9 cellular contexts compared by ENCODE assay signal in the genomic region with DNA sequence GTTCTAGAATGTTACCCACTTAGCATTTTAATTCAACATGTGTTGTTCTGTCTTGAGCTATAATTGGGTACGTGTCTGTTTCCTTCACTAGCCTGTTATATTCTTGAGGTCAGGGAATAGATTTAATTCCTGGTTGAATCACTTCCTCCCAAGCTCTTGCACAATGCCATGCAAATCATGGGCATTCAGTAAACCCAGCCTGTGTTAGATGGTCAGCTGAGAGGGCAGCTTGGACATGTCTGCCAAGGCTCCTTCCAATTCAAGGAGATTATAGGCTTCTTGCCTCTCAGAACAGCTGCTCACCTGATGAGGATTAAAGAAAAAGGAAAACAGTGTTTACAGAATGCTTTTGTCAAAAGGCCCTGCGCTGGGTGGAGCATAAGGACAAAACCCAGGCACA. TPM values are rescaled to one million over a fixed set of nuclear protein-coding genes. Genes with fewer than 3 reads are reported as not detected.
DNase-seq lines count a peak whose midpoint lies in the region; ATAC-seq, FAIRE-seq and TF ChIP-seq lines count a peak whose summit lies in the region.
"Had no signal": no experiment of that assay in that cellular context is flagged by ENCODE, and none has a peak within 500 bp of the region (broad histone marks: within the 10 kb centered on the region; RNA-seq: fewer than 3 reads in every experiment).

No MANE protein-coding gene starts in this region.

- H3K4me2 ChIP-seq in keratinocyte (ENCODE audit: control insufficient read depth, extremely low read depth, insufficient read depth, low read depth, low read length) = peak overlapping the region; percentile 31

- H3K27ac ChIP-seq in keratinocyte (ENCODE audit: control insufficient read depth, insufficient read depth, low read length) (peak overlapping the region; percentile 50), upper lobe of left lung (peak overlapping the region in 3 of 4 donors; percentile 21 to 46 (median 35))

- 43 to 54% methylated on average over 2 of the region's 2 CpGs for WGBS in upper lobe of left lung, 2 donors

- no peak overlapping the region for H2AFZ ChIP-seq in keratinocyte (ENCODE audit: control insufficient read depth, low read length)

- peaks cover 55% of the 10 kb centered on the region for H3K4me1 ChIP-seq in keratinocyte (ENCODE audit: control insufficient read depth, extremely low read depth, insufficient read depth, low read length)
- peaks cover 11 to 28% (median 22%) of the 10 kb centered on the region in 4 donors for H3K4me1 ChIP-seq in upper lobe of left lung

- peak; percentile 43 to 47 for ATAC-seq in upper lobe of left lung (ENCODE audit: low FRiP score in 2 of 2)
- ATAC-seq in activated T-cell treated with anti-CD3 and anti-CD28 coated beads, Interleukin-2, amount 50 U/mL, for 4 hours = no peak
- ATAC-seq: Right ventricle myocardium inferior had no signal

- no peaks in the 10 kb centered on the region for H3K9me3 ChIP-seq in keratinocyte (ENCODE audit: control insufficient read depth, low read depth, low read length)
- H3K9me3 ChIP-seq in upper lobe of left lung = no peaks in the 10 kb centered on the region

- no peaks in the 10 kb centered on the region for H3K36me3 ChIP-seq in keratinocyte (ENCODE audit: control insufficient read depth in 2 of 2, extremely low read depth in 1 of 2, insufficient read depth in 2 of 2, low read length in 2 of 2)
- H3K36me3 ChIP-seq in upper lobe of left lung = no peaks in the 10 kb centered on the region

- no peaks in the 10 kb centered on the region for H3K4me1 Mint-ChIP-seq in activated T-cell treated with anti-CD3 and anti-CD28 coated beads, Interleukin-2, amount 50 U/mL, for 4 hours (ENCODE audit: low read depth)

- H3K4me3 ChIP-seq in keratinocyte (ENCODE audit: control insufficient read depth in 2 of 3, extremely low read depth in 1 of 3, insufficient read depth in 2 of 3, low read depth in 1 of 3, low read length in 3 of 3) = no peak overlapping the region
- H3K4me3 ChIP-seq in upper lobe of left lung = no peak overlapping the region

- DNase-seq in HT1080 (ENCODE audit: low read depth) (peak; percentile 90), amniotic stem cell (lab: John Stamatoyannopoulos, UW) (peak; percentile 64), keratinocyte (ENCODE audit: low read depth, low spot score) (peak; percentile 42), upper lobe of left lung (peak in 1 of 2 donors; percentile 67), activated T-cell treated with anti-CD3 and anti-CD28 coated beads for 4 hours (no peak), mucosa of gallbladder (ENCODE audit: low spot score) (no peak)
- DNase-seq in activated T-cell treated with anti-CD3 and anti-CD28 coated beads, Interleukin-2, amount 50 U/mL, for 4 hours = no peak

- H3K27me3 ChIP-seq in keratinocyte (ENCODE audit: control insufficient read depth, extremely low read depth, insufficient read depth, low read length) (no peaks in the 10 kb centered on the region), upper lobe of left lung (no peaks in the 10 kb centered on the region)

- H3K79me2 ChIP-seq in keratinocyte (ENCODE audit: control insufficient read depth, insufficient read depth, low read length) = no peaks in the 10 kb centered on the region

- H3K9me1 ChIP-seq in keratinocyte (ENCODE audit: control insufficient read depth, extremely low read depth, insufficient read depth, low read length) = peaks cover 2% of the 10 kb centered on the region

- no peak overlapping the region for H3K4me3 Mint-ChIP-seq in activated T-cell treated with anti-CD3 and anti-CD28 coated beads, Interleukin-2, amount 50 U/mL, for 4 hours

- FAIRE-seq in keratinocyte (lab: Jason Lieb, UNC) = peak; percentile 90
- FAIRE-seq: islet of Langerhans had no signal

- no peaks in the 10 kb centered on the region for H3K9me3 Mint-ChIP-seq in activated T-cell treated with anti-CD3 and anti-CD28 coated beads, Interleukin-2, amount 50 U/mL, for 4 hours

- peaks cover 2% of the 10 kb centered on the region for H3K27me3 Mint-ChIP-seq in activated T-cell treated with anti-CD3 and anti-CD28 coated beads, Interleukin-2, amount 50 U/mL, for 4 hours (ENCODE audit: low read depth)

- H4K20me1 ChIP-seq in keratinocyte (ENCODE audit: control insufficient read depth, extremely low read depth, insufficient read depth, low read length) = no peaks in the 10 kb centered on the region

- dilution Hi-C loops in keratinocyte (cut with MboI; ENCODE audit: extremely low pct_ligation_motif_present, low sequenced_read_pairs) = loop anchor here (25.0 kb wide), 1 partner anchor 351 kb away; no protein-coding TSS in a partner anchor

- TF ChIP-seq POLR2A in upper lobe of left lung (IDR thresholded peaks at IDR 0.05) = no peak

- no peaks in the 10 kb centered on the region for H3K36me3 Mint-ChIP-seq in activated T-cell treated with anti-CD3 and anti-CD28 coated beads, Interleukin-2, amount 50 U/mL, for 4 hours (ENCODE audit: insufficient read depth)

- TF ChIP-seq EP300 in upper lobe of left lung (IDR thresholded peaks at IDR 0.05) = no peak

- TF ChIP-seq CTCF in keratinocyte (optimal IDR thresholded peaks at IDR 0.05 in 1 of 3, IDR thresholded peaks at IDR 0.05 in 1 of 3, conservative IDR thresholded peaks at IDR 0.05 in 1 of 3; ENCODE audit: extremely low read depth in 1 of 3, insufficient read depth in 2 of 3, low read length in 3 of 3) (no peak), upper lobe of left lung (IDR thresholded peaks at IDR 0.05) (no peak)

- peak overlapping the region; percentile 15 for H3K9ac ChIP-seq in keratinocyte (ENCODE audit: control insufficient read depth, extremely low read depth, insufficient read depth, low read length)

RNA-seq across cellular contexts. Expression of gene C1QTNF1, which starts 12.6 kb away (rescaled TPM):
- 0.45 TPM in 1 of 2 replicates, not detected in the other for total RNA-seq in HT1080 (2014; rRNA removed; shearing (Covaris generic))
- polyA plus RNA-seq in HT1080 (2015; cell fraction: cytosol; rRNA removed) = 1.5 and 1.8 TPM in 2 replicates
- polyA plus RNA-seq in HT1080 (2015; cell fraction: nucleus; rRNA removed) = 0.98 and 1.3 TPM in 2 replicates
- polyA plus RNA-seq in keratinocyte = 6.6 to 17.2 TPM (median 14.3 TPM) in 3 replicates
- 0.25 TPM for polyA plus RNA-seq in keratinocyte (2011; ENCODE audit: low read depth)
- polyA plus RNA-seq in keratinocyte (2011; cell fraction: cytosol; rRNA removed) = 9.6 and 17.3 TPM in 2 replicates
- polyA plus RNA-seq in keratinocyte (2011; cell fraction: nucleus; rRNA removed) = 22.3 and 34.7 TPM in 2 replicates
- 1.2 and 18.7 TPM in 2 replicates for polyA plus RNA-seq in keratinocyte (2012; ENCODE audit: low replicate concordance)
- polyA minus RNA-seq in keratinocyte = 7.8 to 26.3 TPM (median 17.1 TPM) in 3 replicates
- polyA minus RNA-seq in keratinocyte (2011; cell fraction: cytosol; rRNA and poly(A)+ RNA removed) = 31.3 TPM
- polyA minus RNA-seq in keratinocyte (2011; cell fraction: nucleus; rRNA and poly(A)+ RNA removed) = 28.9 and 39.9 TPM in 2 replicates
- 10 to 100 TPM in 4 of 6 donors, 1 to 10 TPM in 2; 9.3 to 30.4 (median 14.1) TPM for total RNA-seq in upper lobe of left lung
- under 1 TPM; 0.29 to 0.41 (median 0.38) TPM for total RNA-seq in activated T-cell treated with anti-CD3 and anti-CD28 coated beads, Interleukin-2, amount 50 U/mL, for 4 hours
- total RNA-seq in mucosa of gallbladder = 45.3 TPM

RNA-seq across cellular contexts. Expression of gene CANT1, which starts 27.0 kb away (rescaled TPM):
- total RNA-seq in HT1080 (2014; rRNA removed; shearing (Covaris generic)) = 71.1 and 92.2 TPM in 2 replicates
- polyA plus RNA-seq in HT1080 (2015; cell fraction: cytosol; rRNA removed) = 93.0 and 109 TPM in 2 replicates
- polyA plus RNA-seq in HT1080 (2015; cell fraction: nucleus; rRNA removed) = 79.1 and 85.5 TPM in 2 replicates
- 53.2 to 78.1 TPM (median 54.6 TPM) in 3 replicates for polyA plus RNA-seq in keratinocyte
- 14.4 TPM for polyA plus RNA-seq in keratinocyte (2011; ENCODE audit: low read depth)
- polyA plus RNA-seq in keratinocyte (2011; cell fraction: cytosol; rRNA removed) = 46.5 and 62.9 TPM in 2 replicates
- polyA plus RNA-seq in keratinocyte (2011; cell fraction: nucleus; rRNA removed) = 101 and 111 TPM in 2 replicates
- 37.7 and 65.6 TPM in 2 replicates for polyA plus RNA-seq in keratinocyte (2012; ENCODE audit: low replicate concordance)
- polyA minus RNA-seq in keratinocyte = 62.2 to 79.7 TPM (median 66.9 TPM) in 3 replicates
- 106 TPM for polyA minus RNA-seq in keratinocyte (2011; cell fraction: cytosol; rRNA and poly(A)+ RNA removed)
- polyA minus RNA-seq in keratinocyte (2011; cell fraction: nucleus; rRNA and poly(A)+ RNA removed) = 120 and 137 TPM in 2 replicates
- total RNA-seq in upper lobe of left lung (10 to 100 TPM; 19.5 to 77.8 (median 38.6) TPM), mucosa of gallbladder (132 TPM)
- 10 to 100 TPM; 46.7 to 68.6 (median 55.5) TPM for total RNA-seq in activated T-cell treated with anti-CD3 and anti-CD28 coated beads, Interleukin-2, amount 50 U/mL, for 4 hours

RNA-seq across cellular contexts. Expression of gene ENGASE, which starts 38.0 kb away (rescaled TPM):
- total RNA-seq in HT1080 (2014; rRNA removed; shearing (Covaris generic)) = 5.1 and 7.2 TPM in 2 replicates
- 3.3 and 4.4 TPM in 2 replicates for polyA plus RNA-seq in HT1080 (2015; cell fraction: cytosol; rRNA removed)
- 80.8 and 129 TPM in 2 replicates for polyA plus RNA-seq in HT1080 (2015; cell fraction: nucleus; rRNA removed)
- 6.0 to 9.1 TPM (median 6.6 TPM) in 3 replicates for polyA plus RNA-seq in keratinocyte
- polyA plus RNA-seq in keratinocyte (2011; ENCODE audit: low read depth) = 5.1 TPM
- 1.3 and 2.0 TPM in 2 replicates for polyA plus RNA-seq in keratinocyte (2011; cell fraction: cytosol; rRNA removed)
- polyA plus RNA-seq in keratinocyte (2011; cell fraction: nucleus; rRNA removed) = 35.0 and 42.9 TPM in 2 replicates
- polyA plus RNA-seq in keratinocyte (2012; ENCODE audit: low replicate concordance) = 7.3 and 8.3 TPM in 2 replicates
- 5.3 to 13.6 TPM (median 6.8 TPM) in 3 replicates for polyA minus RNA-seq in keratinocyte
- polyA minus RNA-seq in keratinocyte (2011; cell fraction: cytosol; rRNA and poly(A)+ RNA removed) = 5.6 TPM
- 8.6 and 9.2 TPM in 2 replicates for polyA minus RNA-seq in keratinocyte (2011; cell fraction: nucleus; rRNA and poly(A)+ RNA removed)
- total RNA-seq in upper lobe of left lung = 100 to 1,000 TPM in 2 of 6 donors, 10 to 100 TPM in 4; 17.2 to 320 (median 55.9) TPM
- total RNA-seq in activated T-cell treated with anti-CD3 and anti-CD28 coated beads, Interleukin-2, amount 50 U/mL, for 4 hours = 10 to 100 TPM; 26.1 to 34.3 (median 30.5) TPM
- 74.8 TPM for total RNA-seq in mucosa of gallbladder

RNA-seq across cellular contexts. Expression of gene LGALS3BP, which starts 56.9 kb away (rescaled TPM):
- 375 and 383 TPM in 2 replicates for total RNA-seq in HT1080 (2014; rRNA removed; shearing (Covaris generic))
- 219 and 224 TPM in 2 replicates for polyA plus RNA-seq in HT1080 (2015; cell fraction: cytosol; rRNA removed)
- 730 and 904 TPM in 2 replicates for polyA plus RNA-seq in HT1080 (2015; cell fraction: nucleus; rRNA removed)
- 53.0 to 137 TPM (median 97.1 TPM) in 3 replicates for polyA plus RNA-seq in keratinocyte
- polyA plus RNA-seq in keratinocyte (2011; ENCODE audit: low read depth) = 16.5 TPM
- 63.1 and 93.6 TPM in 2 replicates for polyA plus RNA-seq in keratinocyte (2011; cell fraction: cytosol; rRNA removed)
- 277 and 483 TPM in 2 replicates for polyA plus RNA-seq in keratinocyte (2011; cell fraction: nucleus; rRNA removed)
- 33.5 and 219 TPM in 2 replicates for polyA plus RNA-seq in keratinocyte (2012; ENCODE audit: low replicate concordance)
- polyA minus RNA-seq in keratinocyte = 91.3 to 288 TPM (median 137 TPM) in 3 replicates
- polyA minus RNA-seq in keratinocyte (2011; cell fraction: cytosol; rRNA and poly(A)+ RNA removed) = 237 TPM
- 457 and 590 TPM in 2 replicates for polyA minus RNA-seq in keratinocyte (2011; cell fraction: nucleus; rRNA and poly(A)+ RNA removed)
- total RNA-seq in upper lobe of left lung (1,000 to 10,000 TPM in 1 of 6 donors, 100 to 1,000 TPM in 5; 257 to 1,111 (median 533) TPM), mucosa of gallbladder (761 TPM)
- 10 to 100 TPM; 14.5 to 32.1 (median 29.9) TPM for total RNA-seq in activated T-cell treated with anti-CD3 and anti-CD28 coated beads, Interleukin-2, amount 50 U/mL, for 4 hours

Comparison
In these comparisons a context has a peak if more than half of its experiments do, and no peak if none do; other contexts are left out.
1. DNase-seq: peak in HT1080 (single experiment), amniotic stem cell (single experiment) and keratinocyte (single experiment); none in activated T-cell treated with anti-CD3 and anti-CD28 coated beads, Interleukin-2, amount 50 U/mL, for 4 hours (single experiment), activated T-cell treated with anti-CD3 and anti-CD28 coated beads for 4 hours (single experiment) and mucosa of gallbladder (single experiment).
2. ATAC-seq: peak in upper lobe of left lung (2 of 2); none in activated T-cell treated with anti-CD3 and anti-CD28 coated beads, Interleukin-2, amount 50 U/mL, for 4 hours (0 of 2).